Comparison of ENCODE assay signal across 1 cellular context in genomic region chr21:32603131-32603530, GRCh38.
A peak's percentile ranks its signal among the peaks of the same experiment; 100 is the strongest.
TF ChIP-seq lines count a peak whose summit lies in the region.

No MANE protein-coding gene starts in this region.

TF ChIP-seq in WTC11, 78 proteins besides CTCF, POLR2A, EP300 and RAD21:
- TF ChIP-seq ZNF423 (CRISPR knock-in tag; IDR thresholded peaks at IDR 0.05) (peak; percentile 99), NFE2L1 (CRISPR knock-in tag; IDR thresholded peaks at IDR 0.05) (no peak)
TF ChIP-seq in WTC11: peak in this region for 1.
